In genomic region chr9:10396641-10397040, GRCh38 we compare ENCODE assay signal across 13 cellular contexts.
DNase-seq lines count a peak whose midpoint lies in the region; TF ChIP-seq lines count a peak whose summit lies in the region.
"Had no signal": no experiment of that assay in that cellular context is flagged by ENCODE, and none has a peak within 500 bp of the region (broad histone marks: within the 10 kb centered on the region; RNA-seq: fewer than 3 reads in every experiment).

No MANE protein-coding gene starts in this region.

- no peaks in the 10 kb centered on the region for H3K4me1 Mint-ChIP-seq in nephron
- H3K4me1 Mint-ChIP-seq: IgD-negative memory B cell had no signal

- intact Hi-C loops in posterior cingulate gyrus (cut with DNase I): no loop called here

- H3K27me3 Mint-ChIP-seq in nephron (ENCODE audit: low read depth): no peaks in the 10 kb centered on the region
- H3K27me3 Mint-ChIP-seq: IgD-negative memory B cell had no signal

- DNase-seq in NCI-H1417 (lab: John Stamatoyannopoulos, UW) (peak in 2 of 3 experiments; percentile 63 to 92), NCI-H2081 (lab: John Stamatoyannopoulos, UW) (peak; percentile 89 to 95), NCI-H69 (lab: John Stamatoyannopoulos, UW) (peak; percentile 99), germinal center (ENCODE audit: low spot score) (no peak), posterior cingulate gyrus (no peak), NCI-H1092 (lab: John Stamatoyannopoulos, UW) (no peak)
- DNase-seq: DND-41, HCEC 1CT, Kasumi-1, MM.1S, NCI-H510A treated with DMSO at 0.1 percent for 48 hours had no signal

- TF ChIP-seq CTCF in nephron (IDR thresholded peaks at IDR 0.05; ENCODE audit: unreplicated experiment in 3 of 3): no peak

- H3K9me3 Mint-ChIP-seq in nephron: no peaks in the 10 kb centered on the region

- H3K36me3 Mint-ChIP-seq in nephron (ENCODE audit: low read depth): no peaks in the 10 kb centered on the region

- peak overlapping the region in 2 of 3 experiments; percentile 15 to 27 for H3K27ac Mint-ChIP-seq in nephron
- H3K27ac Mint-ChIP-seq: IgD-negative memory B cell had no signal

- no peak overlapping the region for H3K4me3 Mint-ChIP-seq in nephron
- H3K4me3 Mint-ChIP-seq: IgD-negative memory B cell had no signal

Comparison
In these comparisons a context has a peak if more than half of its experiments do, and no peak if none do; other contexts are left out.
1. DNase-seq: peak in NCI-H1417 (2 of 3), NCI-H2081 (2 of 2) and NCI-H69 (single experiment); none in germinal center (single experiment), posterior cingulate gyrus (0 of 10) and NCI-H1092 (single experiment).